ENCODE assay signal across 9 cellular contexts in genomic region chr11:117221775-117222517, GRCh38. TPM values are rescaled to one million over a fixed set of nuclear protein-coding genes. Genes with fewer than 3 reads are reported as not detected.
DNase-seq lines count a peak whose midpoint lies in the region; ATAC-seq, FAIRE-seq and TF ChIP-seq lines count a peak whose summit lies in the region.
"Had no signal": no experiment of that assay in that cellular context is flagged by ENCODE, and none has a peak within 500 bp of the region (broad histone marks: within the 10 kb centered on the region; RNA-seq: fewer than 3 reads in every experiment).

No MANE protein-coding gene starts in this region.

- H3K27me3 ChIP-seq in endodermal cell (ENCODE audit: control insufficient read depth, insufficient read depth, low read length, poor library complexity, severe bottlenecking) (no peaks in the 10 kb centered on the region), ovary (no peaks in the 10 kb centered on the region)
- no peaks in the 10 kb centered on the region for H3K27me3 ChIP-seq in CD4-positive, alpha-beta T cell (ENCODE audit: control insufficient read depth, insufficient read depth, low read length)

- CTCF ChIA-PET in CD4-positive, alpha-beta T cell (lab: Charles Lee), result interaction anchor here (1.1 kb wide), 1 partner anchor 490 kb away, joined by 3 read pairs; no protein-coding TSS in a partner anchor

- no peak for FAIRE-seq in H54 (lab: Jason Lieb, UNC)

- peaks cover 2% of the 10 kb centered on the region for H3K4me1 Mint-ChIP-seq in endodermal cell
- peaks cover 9% of the 10 kb centered on the region for H3K4me1 Mint-ChIP-seq in CD4-positive, alpha-beta T cell (ENCODE audit: low read depth)

- no peaks in the 10 kb centered on the region for H3K27me3 Mint-ChIP-seq in endodermal cell (ENCODE audit: insufficient read depth)
- H3K27me3 Mint-ChIP-seq in CD4-positive, alpha-beta T cell, result no peaks in the 10 kb centered on the region

- no peak overlapping the region for H3K4me3 ChIP-seq in endodermal cell (ENCODE audit: low read length)
- no peak overlapping the region for H3K4me3 ChIP-seq in ovary

- no peak for TF ChIP-seq EP300 in ovary (IDR thresholded peaks at IDR 0.05)

- H3K36me3 Mint-ChIP-seq in endodermal cell (ENCODE audit: low read depth), result peaks cover 50% of the 10 kb centered on the region
- peaks cover 99% of the 10 kb centered on the region for H3K36me3 Mint-ChIP-seq in CD4-positive, alpha-beta T cell (ENCODE audit: low read depth)

- TF ChIP-seq POLR2A in ovary (IDR thresholded peaks at IDR 0.05) (no peak), H54 (IDR thresholded peaks at IDR 0.05; ENCODE audit: low read depth, low read length) (no peak)

- intact Hi-C loops in ovary (cut with DNase I), result loop anchor here (2.0 to 10.0 kb wide), 8 partner anchors 35 to 427 kb away; partner anchors contain the start of genes SIDT2 (in 2 of the 4) and APOA5 (in 1 of the 4)
- intact Hi-C loops in CD4-positive, alpha-beta T cell (cut with DNase I, micrococcal nuclease), result no loop called here

- H3K4me3 Mint-ChIP-seq in endodermal cell, result no peak overlapping the region
- no peak overlapping the region for H3K4me3 Mint-ChIP-seq in CD4-positive, alpha-beta T cell

- H3K4me1 ChIP-seq in endodermal cell (ENCODE audit: control insufficient read depth, insufficient read depth, low read length) (no peaks in the 10 kb centered on the region), ovary (ENCODE audit: insufficient read depth) (peaks cover 38% of the 10 kb centered on the region)

- TF ChIP-seq CTCF in endodermal cell (conservative IDR thresholded peaks at IDR 0.05) (no peak), ovary (IDR thresholded peaks at IDR 0.05) (no peak)
- TF ChIP-seq CTCF in CD4-positive, alpha-beta T cell (IDR thresholded peaks at IDR 0.05), result no peak

- H3K9ac ChIP-seq in endodermal cell (ENCODE audit: extremely low read depth, low read length, poor library complexity, severe bottlenecking), result no peak overlapping the region

- DNase-seq in DMS 273 (lab: John Stamatoyannopoulos, UW; ENCODE audit: unreplicated experiment) (peak; percentile 89), NCI-H2196 (lab: John Stamatoyannopoulos, UW; ENCODE audit: unreplicated experiment) (peak; percentile 85), endodermal cell (peak; percentile 46), ovary (peak; percentile 83 to 89 (median 84)), H54 (ENCODE audit: insufficient read length, low spot score) (no peak)
- DNase-seq in CD4-positive, alpha-beta T cell, result no peak
- DNase-seq: effector CD8-positive, alpha-beta T cell had no signal

- H3K27ac ChIP-seq in endodermal cell (ENCODE audit: low read depth, low read length) (no peak overlapping the region), ovary (peak overlapping the region; percentile 78 to 86)
- H3K27ac ChIP-seq in CD4-positive, alpha-beta T cell (ENCODE audit: low read depth, low read length), result no peak overlapping the region

- no peaks in the 10 kb centered on the region for H3K9me3 Mint-ChIP-seq in endodermal cell
- H3K9me3 Mint-ChIP-seq in CD4-positive, alpha-beta T cell, result no peaks in the 10 kb centered on the region

- ATAC-seq in GM21717 (IDR thresholded peaks at IDR 0.05; ENCODE audit: unreplicated experiment), result no peak
- no peak for ATAC-seq in HG02642 (IDR thresholded peaks at IDR 0.05; ENCODE audit: poor library complexity, unreplicated experiment)
- ATAC-seq in CD4-positive, alpha-beta T cell (ENCODE audit: poor library complexity), result no peak

- POLR2A ChIA-PET in CD4-positive, alpha-beta T cell (lab: Charles Lee), result interaction anchor here (0.7 to 2.9 kb wide), 4 partner anchors 9 to 43 kb away, joined by 3 to 19 read pairs (median 5); partner anchors contain the start of genes PCSK7, RNF214 and SIDT2

- H3K36me3 ChIP-seq in endodermal cell (ENCODE audit: control insufficient read depth, insufficient read depth, low read length) (peaks cover 79% of the 10 kb centered on the region), ovary (no peaks in the 10 kb centered on the region)

- H3K27ac Mint-ChIP-seq in endodermal cell, result no peak overlapping the region
- no peak overlapping the region for H3K27ac Mint-ChIP-seq in CD4-positive, alpha-beta T cell

- no peaks in the 10 kb centered on the region for H3K9me3 ChIP-seq in endodermal cell (ENCODE audit: control insufficient read depth, low read length)
- no peaks in the 10 kb centered on the region for H3K9me3 ChIP-seq in ovary
- no peaks in the 10 kb centered on the region for H3K9me3 ChIP-seq in CD4-positive, alpha-beta T cell (ENCODE audit: control insufficient read depth, low read length)

- 94 to 95% methylated on average over 5 to 7 of the region's 7 CpGs for WGBS in endodermal cell (ENCODE audit: insufficient coverage in 1 of 2, insufficient read length in 1 of 2), 2 experiments
- 10 to 15% (median 10%) methylated on average over 7 of the region's 7 CpGs for WGBS in ovary, 3 donors

RNA-seq across cellular contexts. Expression of gene PCSK7, which starts 9.9 kb away (rescaled TPM):
- total RNA-seq in endodermal cell (10 to 100 TPM; 56.5 to 58.6 TPM), ovary (10 to 100 TPM; 16.3 to 67.7 (median 32.2) TPM)
- polyA plus RNA-seq in endodermal cell (2013, experiment 1 of 2), result 27.4 TPM
- 21.1 TPM for polyA plus RNA-seq in endodermal cell (2013, experiment 2 of 2)
- 10 to 100 TPM; 14.5 to 15.7 TPM for polyA plus RNA-seq in ovary
- total RNA-seq in CD4-positive, alpha-beta T cell, result 100 to 1,000 TPM; 229 to 247 TPM

RNA-seq across cellular contexts. Expression of gene RNF214, which starts 10.5 kb away (rescaled TPM):
- 10 to 100 TPM; 46.4 to 51.1 TPM for total RNA-seq in endodermal cell
- polyA plus RNA-seq in endodermal cell (2013, experiment 1 of 2), result 35.7 TPM
- 37.2 TPM for polyA plus RNA-seq in endodermal cell (2013, experiment 2 of 2)
- total RNA-seq in ovary, result 10 to 100 TPM in 6 of 7 donors, 1 to 10 TPM in 1; 9.7 to 40.9 (median 29.3) TPM
- polyA plus RNA-seq in ovary, result 10 to 100 TPM; 12.8 to 22.7 TPM
- 10 to 100 TPM; 12.9 to 15.8 TPM for total RNA-seq in CD4-positive, alpha-beta T cell

RNA-seq across cellular contexts. Expression of gene TAGLN, which starts 22.8 kb away (rescaled TPM):
- total RNA-seq in endodermal cell (100 to 1,000 TPM; 228 to 412 TPM), ovary (1,000 to 10,000 TPM in 3 of 7 donors, 100 to 1,000 TPM in 4; 491 to 2,646 (median 828) TPM)
- polyA plus RNA-seq in endodermal cell (2013, experiment 1 of 2), result 375 TPM
- polyA plus RNA-seq in endodermal cell (2013, experiment 2 of 2), result 542 TPM
- 1,000 to 10,000 TPM; 1,650 to 3,307 TPM for polyA plus RNA-seq in ovary
- total RNA-seq in CD4-positive, alpha-beta T cell, result 1 to 10 TPM; 8.4 to 9.5 TPM

RNA-seq across cellular contexts. Expression of gene SIDT2, which starts 43.4 kb away (rescaled TPM):
- total RNA-seq in endodermal cell (10 to 100 TPM; 39.3 to 43.0 TPM), ovary (100 to 1,000 TPM in 1 of 7 donors, 10 to 100 TPM in 6; 36.5 to 141 (median 73.7) TPM)
- 23.7 TPM for polyA plus RNA-seq in endodermal cell (2013, experiment 1 of 2)
- 21.9 TPM for polyA plus RNA-seq in endodermal cell (2013, experiment 2 of 2)
- polyA plus RNA-seq in ovary, result 100 to 1,000 TPM in 1 of 2 donors, 10 to 100 TPM in 1; 59.2 to 106 TPM
- 100 to 1,000 TPM; 197 to 200 TPM for total RNA-seq in CD4-positive, alpha-beta T cell

Comparison
In these comparisons a context has a peak if more than half of its experiments do, and no peak if none do; other contexts are left out.
1. DNase-seq: peak in DMS 273 (single experiment), NCI-H2196 (single experiment), endodermal cell (single experiment) and ovary (5 of 5); none in H54 (single experiment) and CD4-positive, alpha-beta T cell (0 of 10).
2. H3K27ac ChIP-seq: peak in ovary (2 of 2); none in endodermal cell (single experiment) and CD4-positive, alpha-beta T cell (single experiment).
3. RNA of gene TAGLN, which starts 22.8 kb away (total RNA-seq): 491 to 2,646 TPM in ovary and 228 to 412 TPM in endodermal cell; 8.4 to 9.5 TPM in CD4-positive, alpha-beta T cell; every median in the first group is over 10 times any median in the second.
4. intact Hi-C loops: an anchor here in ovary (2.0 to 10.0 kb wide); none called in CD4-positive, alpha-beta T cell.